Comparison of ENCODE assay signal across 1 cellular context in the genomic region with DNA sequence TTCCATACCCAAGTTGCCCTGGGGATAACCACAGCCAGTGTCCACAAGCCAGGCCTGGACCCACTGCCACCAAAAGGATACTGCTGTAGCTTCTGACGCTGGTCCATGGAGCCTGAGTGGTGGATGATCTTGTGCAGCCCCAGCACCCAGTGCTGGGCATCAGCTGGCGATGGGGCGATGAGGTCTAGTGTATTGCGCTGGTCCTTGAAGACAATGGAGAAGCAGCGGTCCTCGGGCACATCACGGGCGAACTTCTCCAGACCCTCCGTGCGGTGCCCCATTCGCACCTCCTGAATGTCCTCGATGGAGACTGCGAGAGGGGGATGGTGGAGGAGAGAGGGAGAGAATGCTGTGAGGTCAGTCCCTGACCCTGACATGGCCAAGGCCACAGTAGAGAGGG.
TF ChIP-seq lines count a peak whose summit lies in the region.

No MANE protein-coding gene starts in this region.

TF ChIP-seq in K562, 482 proteins besides CTCF, POLR2A, EP300 and RAD21:
- TF ChIP-seq CREB5 (CRISPR knock-in tag; IDR thresholded peaks at IDR 0.05) (no peak), ZNF23 (CRISPR knock-in tag; IDR thresholded peaks at IDR 0.05) (no peak), ZNF766 (CRISPR knock-in tag; conservative IDR thresholded peaks at IDR 0.05) (no peak), RBM17 (IDR thresholded peaks at IDR 0.05; ENCODE audit: borderline replicate concordance, low read depth, low read length) (no peak), ERF (CRISPR knock-in tag; IDR thresholded peaks at IDR 0.05) (no peak), TRIM25 (IDR thresholded peaks at IDR 0.05; ENCODE audit: borderline replicate concordance) (no peak), RBFOX2 (IDR thresholded peaks at IDR 0.05; ENCODE audit: low read depth, low read length) (no peak), FOXM1 (IDR thresholded peaks at IDR 0.05; ENCODE audit: low read depth) (no peak), FOXM1 (CRISPR knock-in tag; IDR thresholded peaks at IDR 0.05; ENCODE audit: low read depth) (no peak), ATF4 (CRISPR knock-in tag; IDR thresholded peaks at IDR 0.05) (no peak), ZNF3 (CRISPR knock-in tag; IDR thresholded peaks at IDR 0.05) (no peak), ZNF197 (CRISPR knock-in tag; IDR thresholded peaks at IDR 0.05; ENCODE audit: low read depth) (no peak), EP400 (IDR thresholded peaks at IDR 0.05) (no peak), SNRNP70 (optimal IDR thresholded peaks at IDR 0.05; ENCODE audit: low read depth, low read length) (no peak), TRIM24 (IDR thresholded peaks at IDR 0.05) (no peak), GATAD2A (IDR thresholded peaks at IDR 0.05) (no peak)
- TF ChIP-seq, protein P1, sequence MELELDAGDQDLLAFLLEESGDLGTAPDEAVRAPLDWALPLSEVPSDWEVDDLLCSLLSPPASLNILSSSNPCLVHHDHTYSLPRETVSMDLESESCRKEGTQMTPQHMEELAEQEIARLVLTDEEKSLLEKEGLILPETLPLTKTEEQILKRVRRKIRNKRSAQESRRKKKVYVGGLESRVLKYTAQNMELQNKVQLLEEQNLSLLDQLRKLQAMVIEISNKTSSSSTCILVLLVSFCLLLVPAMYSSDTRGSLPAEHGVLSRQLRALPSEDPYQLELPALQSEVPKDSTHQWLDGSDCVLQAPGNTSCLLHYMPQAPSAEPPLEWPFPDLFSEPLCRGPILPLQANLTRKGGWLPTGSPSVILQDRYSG (tag; conservative IDR thresholded peaks at IDR 0.05; ENCODE audit: low read depth), result no peak
- TF ChIP-seq, protein P2, sequence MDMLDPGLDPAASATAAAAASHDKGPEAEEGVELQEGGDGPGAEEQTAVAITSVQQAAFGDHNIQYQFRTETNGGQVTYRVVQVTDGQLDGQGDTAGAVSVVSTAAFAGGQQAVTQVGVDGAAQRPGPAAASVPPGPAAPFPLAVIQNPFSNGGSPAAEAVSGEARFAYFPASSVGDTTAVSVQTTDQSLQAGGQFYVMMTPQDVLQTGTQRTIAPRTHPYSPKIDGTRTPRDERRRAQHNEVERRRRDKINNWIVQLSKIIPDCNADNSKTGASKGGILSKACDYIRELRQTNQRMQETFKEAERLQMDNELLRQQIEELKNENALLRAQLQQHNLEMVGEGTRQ (CRISPR knock-in tag; IDR thresholded peaks at IDR 0.05), result no peak
